In genomic region chr13:92676246-92676645, GRCh38 we compare ENCODE assay signal across 3 cellular contexts.
TF ChIP-seq lines count a peak whose summit lies in the region.

No MANE protein-coding gene starts in this region.

TF ChIP-seq in HepG2, 621 proteins besides CTCF, POLR2A, EP300 and RAD21:
- TF ChIP-seq MAFF (IDR thresholded peaks at IDR 0.05; ENCODE audit: low read depth, low read length) = 0 out of 2 replicates have a peak, but pooled peaks have one; percentile 27
- no peak for TF ChIP-seq NFIB (CRISPR knock-in tag; IDR thresholded peaks at IDR 0.05; ENCODE audit: borderline replicate concordance)
- TF ChIP-seq MAFK (conservative IDR thresholded peaks at IDR 0.05 in 1 of 2, IDR thresholded peaks at IDR 0.05 in 1 of 2; ENCODE audit: low read length in 2 of 2) = peak; percentile 51
TF ChIP-seq in HepG2: peak in this region for 2.

TF ChIP-seq in IMR-90, 13 proteins besides CTCF, POLR2A, EP300 and RAD21:
- TF ChIP-seq MAFK (IDR thresholded peaks at IDR 0.05; ENCODE audit: low read depth, low read length) = peak; percentile 44; the same call in 1 of the 2 replicates
- TF ChIP-seq BHLHE40 (IDR thresholded peaks at IDR 0.05; ENCODE audit: low read depth, low read length) = no peak
- TF ChIP-seq, protein P1, sequence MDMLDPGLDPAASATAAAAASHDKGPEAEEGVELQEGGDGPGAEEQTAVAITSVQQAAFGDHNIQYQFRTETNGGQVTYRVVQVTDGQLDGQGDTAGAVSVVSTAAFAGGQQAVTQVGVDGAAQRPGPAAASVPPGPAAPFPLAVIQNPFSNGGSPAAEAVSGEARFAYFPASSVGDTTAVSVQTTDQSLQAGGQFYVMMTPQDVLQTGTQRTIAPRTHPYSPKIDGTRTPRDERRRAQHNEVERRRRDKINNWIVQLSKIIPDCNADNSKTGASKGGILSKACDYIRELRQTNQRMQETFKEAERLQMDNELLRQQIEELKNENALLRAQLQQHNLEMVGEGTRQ (IDR thresholded peaks at IDR 0.05; ENCODE audit: low read depth, low read length) = no peak

TF ChIP-seq in SK-N-SH treated with all-trans-retinoic acid at 6 μM for 48 hours, 23 proteins besides CTCF, POLR2A, EP300 and RAD21:
- TF ChIP-seq BACH2 (CRISPR knock-in tag; IDR thresholded peaks at IDR 0.05; ENCODE audit: borderline replicate concordance) (no peak), PPARA (CRISPR knock-in tag; IDR thresholded peaks at IDR 0.05; ENCODE audit: borderline replicate concordance) (no peak), RARB (CRISPR knock-in tag; IDR thresholded peaks at IDR 0.05) (no peak)
- TF ChIP-seq, protein P2, sequence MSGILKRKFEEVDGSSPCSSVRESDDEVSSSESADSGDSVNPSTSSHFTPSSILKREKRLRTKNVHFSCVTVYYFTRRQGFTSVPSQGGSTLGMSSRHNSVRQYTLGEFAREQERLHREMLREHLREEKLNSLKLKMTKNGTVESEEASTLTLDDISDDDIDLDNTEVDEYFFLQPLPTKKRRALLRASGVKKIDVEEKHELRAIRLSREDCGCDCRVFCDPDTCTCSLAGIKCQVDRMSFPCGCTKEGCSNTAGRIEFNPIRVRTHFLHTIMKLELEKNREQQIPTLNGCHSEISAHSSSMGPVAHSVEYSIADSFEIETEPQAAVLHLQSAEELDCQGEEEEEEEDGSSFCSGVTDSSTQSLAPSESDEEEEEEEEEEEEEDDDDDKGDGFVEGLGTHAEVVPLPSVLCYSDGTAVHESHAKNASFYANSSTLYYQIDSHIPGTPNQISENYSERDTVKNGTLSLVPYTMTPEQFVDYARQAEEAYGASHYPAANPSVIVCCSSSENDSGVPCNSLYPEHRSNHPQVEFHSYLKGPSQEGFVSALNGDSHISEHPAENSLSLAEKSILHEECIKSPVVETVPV (CRISPR knock-in tag; IDR thresholded peaks at IDR 0.05) = no peak
